21 cellular contexts compared by ENCODE assay signal in genomic region chr6:16496210-16496609, GRCh38.
A peak's percentile ranks its signal among the peaks of the same experiment; 100 is the strongest.
DNase-seq lines count a peak whose midpoint lies in the region; ATAC-seq and TF ChIP-seq lines count a peak whose summit lies in the region.
"Had no signal": no experiment of that assay in that cellular context is flagged by ENCODE, and none has a peak within 500 bp of the region (broad histone marks: within the 10 kb centered on the region; RNA-seq: fewer than 3 reads in every experiment).

No MANE protein-coding gene starts in this region.

- H3K4me1 ChIP-seq in endodermal cell (ENCODE audit: control insufficient read depth, insufficient read depth, low read length) (no peaks in the 10 kb centered on the region), thyroid gland (peaks cover 0 to 16% of the 10 kb centered on the region in 2 donors)
- H3K4me1 ChIP-seq: SJCRH30, upper lobe of left lung had no signal

- H3K27me3 ChIP-seq in endodermal cell (ENCODE audit: control insufficient read depth, insufficient read depth, low read length, poor library complexity, severe bottlenecking) (no peaks in the 10 kb centered on the region), thyroid gland (no peaks in the 10 kb centered on the region)
- H3K27me3 ChIP-seq: foreskin keratinocyte, SJCRH30, upper lobe of left lung had no signal

- no peaks in the 10 kb centered on the region for H3K27me3 Mint-ChIP-seq in activated naive CD8-positive, alpha-beta T cell
- H3K27me3 Mint-ChIP-seq in activated naive CD8-positive, alpha-beta T cell treated with anti-CD3 and anti-CD28 coated beads for 36 hours: no peaks in the 10 kb centered on the region
- H3K27me3 Mint-ChIP-seq in endodermal cell (ENCODE audit: insufficient read depth): no peaks in the 10 kb centered on the region
- H3K27me3 Mint-ChIP-seq in stimulated activated memory B cell treated with anti-CD40 and anti-IgM and Interleukin-4, amounts not matched to agents 10 μg/mL and 1 μg/mL and 100 μg/mL, for 72 hours: no peaks in the 10 kb centered on the region
- H3K27me3 Mint-ChIP-seq in activated naive CD4-positive, alpha-beta T cell treated with anti-CD3 and anti-CD28 coated beads, Interleukin-2, amount 10 ng/mL, durations not matched to agents 7 days and 5 days: no peaks in the 10 kb centered on the region

- no peak for DNase-seq in activated naive CD8-positive, alpha-beta T cell treated with anti-CD3 and anti-CD28 coated beads for 36 hours
- DNase-seq in SK-MEL-5 (ENCODE audit: low read depth, low spot score): peak; percentile 26
- DNase-seq in endodermal cell: no peak
- DNase-seq in activated naive CD4-positive, alpha-beta T cell treated with anti-CD3 and anti-CD28 coated beads, Interleukin-2, amount 10 ng/mL, durations not matched to agents 7 days and 5 days: no peak
- DNase-seq in thyroid gland: no peak
- DNase-seq: activated CD4-positive, alpha-beta T cell treated with anti-CD3 and anti-CD28 coated beads for 4 hours; activated CD8-positive, alpha-beta memory T cell treated with anti-CD3 and anti-CD28 coated beads, Interleukin-2, amount 50 U/mL, for 48 hours; anterior cingulate cortex; foreskin keratinocyte; hippocampal formation; midbrain; NCI-H69; PC-3; SJCRH30; stimulated activated CD4-positive, alpha-beta T cell treated with anti-CD3 and anti-CD28 coated beads, Interleukin-15, amount 100 ng/mL, for 24 hours; stimulated activated naive CD4-positive, alpha-beta T cell treated with Interleukin-2 at 50 U/mL for 16 hours; upper lobe of left lung had no signal

- no peak for TF ChIP-seq POLR2A in thyroid gland (IDR thresholded peaks at IDR 0.05)

- H3K4me3 Mint-ChIP-seq in activated naive CD8-positive, alpha-beta T cell: no peak overlapping the region
- no peak overlapping the region for H3K4me3 Mint-ChIP-seq in activated naive CD8-positive, alpha-beta T cell treated with anti-CD3 and anti-CD28 coated beads for 36 hours
- no peak overlapping the region for H3K4me3 Mint-ChIP-seq in endodermal cell
- H3K4me3 Mint-ChIP-seq in stimulated activated memory B cell treated with anti-CD40 and anti-IgM and Interleukin-4, amounts not matched to agents 10 μg/mL and 1 μg/mL and 100 μg/mL, for 72 hours: no peak overlapping the region
- no peak overlapping the region for H3K4me3 Mint-ChIP-seq in activated naive CD4-positive, alpha-beta T cell treated with anti-CD3 and anti-CD28 coated beads, Interleukin-2, amount 10 ng/mL, durations not matched to agents 7 days and 5 days
- H3K4me3 Mint-ChIP-seq: CD14-positive monocyte had no signal

- intact Hi-C loops in thyroid gland (cut with DNase I): no loop called here

- in situ Hi-C loops in SK-MEL-5 (cut with HindIII; ENCODE audit: low pct_unique_long_range_greater_than_20kb, low sequenced_read_pairs): no loop called here

- H3K9me3 ChIP-seq in endodermal cell (ENCODE audit: control insufficient read depth, low read length) (no peaks in the 10 kb centered on the region), thyroid gland (no peaks in the 10 kb centered on the region)
- H3K9me3 ChIP-seq: SJCRH30, upper lobe of left lung had no signal

- H3K4me3 ChIP-seq in endodermal cell (ENCODE audit: low read length): no peak overlapping the region
- no peak overlapping the region for H3K4me3 ChIP-seq in thyroid gland (replicated peaks in 1 of 3)
- H3K4me3 ChIP-seq: SJCRH30, upper lobe of left lung had no signal

- no peak overlapping the region for H3K27ac ChIP-seq in endodermal cell (ENCODE audit: low read depth, low read length)
- no peak overlapping the region for H3K27ac ChIP-seq in thyroid gland
- H3K27ac ChIP-seq: foreskin keratinocyte, SJCRH30, upper lobe of left lung had no signal

- ATAC-seq in stimulated activated memory B cell treated with anti-CD40 and anti-IgM and Interleukin-4, amounts not matched to agents 10 μg/mL and 1 μg/mL and 100 μg/mL, for 72 hours: no peak
- ATAC-seq in HG02981 (IDR thresholded peaks at IDR 0.05; ENCODE audit: unreplicated experiment): no peak
- ATAC-seq: foreskin keratinocyte, PC-3 had no signal

- TF ChIP-seq CTCF in endodermal cell (conservative IDR thresholded peaks at IDR 0.05) (peak; percentile 34), thyroid gland (IDR thresholded peaks at IDR 0.05) (no peak)

- H3K36me3 ChIP-seq in endodermal cell (ENCODE audit: control insufficient read depth, insufficient read depth, low read length): no peaks in the 10 kb centered on the region
- H3K36me3 ChIP-seq in thyroid gland: no peaks in the 10 kb centered on the region
- H3K36me3 ChIP-seq: SJCRH30, upper lobe of left lung had no signal

- peaks cover 3% of the 10 kb centered on the region for H3K9me3 Mint-ChIP-seq in activated naive CD8-positive, alpha-beta T cell (ENCODE audit: low read depth)
- peaks cover 5% of the 10 kb centered on the region for H3K9me3 Mint-ChIP-seq in activated naive CD8-positive, alpha-beta T cell treated with anti-CD3 and anti-CD28 coated beads for 36 hours
- H3K9me3 Mint-ChIP-seq in endodermal cell: peaks cover 7% of the 10 kb centered on the region
- peaks cover 3% of the 10 kb centered on the region for H3K9me3 Mint-ChIP-seq in stimulated activated memory B cell treated with anti-CD40 and anti-IgM and Interleukin-4, amounts not matched to agents 10 μg/mL and 1 μg/mL and 100 μg/mL, for 72 hours
- peaks cover 9% of the 10 kb centered on the region for H3K9me3 Mint-ChIP-seq in activated naive CD4-positive, alpha-beta T cell treated with anti-CD3 and anti-CD28 coated beads, Interleukin-2, amount 10 ng/mL, durations not matched to agents 7 days and 5 days

- H3K27ac Mint-ChIP-seq in activated naive CD8-positive, alpha-beta T cell: peak overlapping the region; percentile 37
- no peak overlapping the region for H3K27ac Mint-ChIP-seq in activated naive CD8-positive, alpha-beta T cell treated with anti-CD3 and anti-CD28 coated beads for 36 hours
- H3K27ac Mint-ChIP-seq in endodermal cell: no peak overlapping the region
- peak overlapping the region; percentile 86 for H3K27ac Mint-ChIP-seq in stimulated activated memory B cell treated with anti-CD40 and anti-IgM and Interleukin-4, amounts not matched to agents 10 μg/mL and 1 μg/mL and 100 μg/mL, for 72 hours
- no peak overlapping the region for H3K27ac Mint-ChIP-seq in activated naive CD4-positive, alpha-beta T cell treated with anti-CD3 and anti-CD28 coated beads, Interleukin-2, amount 10 ng/mL, durations not matched to agents 7 days and 5 days

- 84 to 85% methylated on average over 4 to 5 of the region's 5 CpGs for WGBS in endodermal cell (ENCODE audit: insufficient coverage in 1 of 2, insufficient read length in 1 of 2), 2 experiments
- 96% methylated on average over 5 of the region's 5 CpGs for WGBS in thyroid gland, 2 donors

- H3K9ac ChIP-seq in endodermal cell (ENCODE audit: extremely low read depth, low read length, poor library complexity, severe bottlenecking): no peak overlapping the region

- CTCF ChIA-PET in activated naive CD4-positive, alpha-beta T cell treated with anti-CD3 and anti-CD28 coated beads, Interleukin-2, amount 10 ng/mL, durations not matched to agents 7 days and 5 days (lab: Charles Lee): interaction anchor here (0.7 to 2.9 kb wide), 8 partner anchors 15 to 267 kb away, joined by 3 to 17 read pairs (median 3); no protein-coding TSS in a partner anchor

- H3K36me3 Mint-ChIP-seq in activated naive CD8-positive, alpha-beta T cell: peaks cover 11% of the 10 kb centered on the region
- peaks cover 21% of the 10 kb centered on the region for H3K36me3 Mint-ChIP-seq in activated naive CD8-positive, alpha-beta T cell treated with anti-CD3 and anti-CD28 coated beads for 36 hours
- H3K36me3 Mint-ChIP-seq in endodermal cell (ENCODE audit: low read depth): peaks cover 5% of the 10 kb centered on the region
- peaks cover 53% of the 10 kb centered on the region for H3K36me3 Mint-ChIP-seq in stimulated activated memory B cell treated with anti-CD40 and anti-IgM and Interleukin-4, amounts not matched to agents 10 μg/mL and 1 μg/mL and 100 μg/mL, for 72 hours
- H3K36me3 Mint-ChIP-seq in activated naive CD4-positive, alpha-beta T cell treated with anti-CD3 and anti-CD28 coated beads, Interleukin-2, amount 10 ng/mL, durations not matched to agents 7 days and 5 days: peaks cover 10% of the 10 kb centered on the region

- peaks cover 41% of the 10 kb centered on the region for H3K4me1 Mint-ChIP-seq in activated naive CD8-positive, alpha-beta T cell (ENCODE audit: low read depth)
- peaks cover 40% of the 10 kb centered on the region for H3K4me1 Mint-ChIP-seq in activated naive CD8-positive, alpha-beta T cell treated with anti-CD3 and anti-CD28 coated beads for 36 hours
- H3K4me1 Mint-ChIP-seq in endodermal cell: peaks cover 20% of the 10 kb centered on the region
- peaks cover 54% of the 10 kb centered on the region for H3K4me1 Mint-ChIP-seq in stimulated activated memory B cell treated with anti-CD40 and anti-IgM and Interleukin-4, amounts not matched to agents 10 μg/mL and 1 μg/mL and 100 μg/mL, for 72 hours
- H3K4me1 Mint-ChIP-seq in activated naive CD4-positive, alpha-beta T cell treated with anti-CD3 and anti-CD28 coated beads, Interleukin-2, amount 10 ng/mL, durations not matched to agents 7 days and 5 days: peaks cover 31% of the 10 kb centered on the region

Comparison
In these comparisons a context has a peak if more than half of its experiments do, and no peak if none do; other contexts are left out.
1. H3K27ac Mint-ChIP-seq: peak in activated naive CD8-positive, alpha-beta T cell (single experiment) and stimulated activated memory B cell treated with anti-CD40 and anti-IgM and Interleukin-4, amounts not matched to agents 10 μg/mL and 1 μg/mL and 100 μg/mL, for 72 hours (single experiment); none in activated naive CD8-positive, alpha-beta T cell treated with anti-CD3 and anti-CD28 coated beads for 36 hours (single experiment), endodermal cell (single experiment) and activated naive CD4-positive, alpha-beta T cell treated with anti-CD3 and anti-CD28 coated beads, Interleukin-2, amount 10 ng/mL, durations not matched to agents 7 days and 5 days (single experiment).